1 cellular context compared by ENCODE assay signal in the genomic region with DNA sequence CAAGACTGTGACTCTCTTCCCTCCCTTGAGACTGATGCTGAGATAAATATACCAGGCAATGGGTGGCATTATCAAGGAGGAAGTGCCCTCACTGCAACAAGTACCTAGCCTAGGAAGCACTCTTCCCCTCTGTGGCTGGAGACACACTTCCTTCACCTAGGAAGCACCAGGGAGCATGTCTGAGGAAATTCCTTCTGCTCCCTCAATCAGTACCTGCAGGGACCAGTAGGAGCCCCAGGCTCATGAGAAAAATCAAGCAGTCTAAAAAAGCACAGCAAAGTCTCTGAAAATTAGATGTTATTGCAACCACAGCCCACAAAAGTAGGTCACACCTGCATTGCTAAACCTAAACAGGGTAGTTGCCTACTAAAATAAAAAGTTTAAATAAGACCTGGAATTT.
TF ChIP-seq lines count a peak whose summit lies in the region.

No MANE protein-coding gene starts in this region.

TF ChIP-seq in GM23338, 12 proteins besides CTCF, POLR2A, EP300 and RAD21 (continued from another document):
- TF ChIP-seq REST (IDR thresholded peaks at IDR 0.05; ENCODE audit: unreplicated experiment), result no peak
- TF ChIP-seq CREB1 (CRISPR knock-in tag; IDR thresholded peaks at IDR 0.05; ENCODE audit: low read depth), result no peak
